In the genomic region with DNA sequence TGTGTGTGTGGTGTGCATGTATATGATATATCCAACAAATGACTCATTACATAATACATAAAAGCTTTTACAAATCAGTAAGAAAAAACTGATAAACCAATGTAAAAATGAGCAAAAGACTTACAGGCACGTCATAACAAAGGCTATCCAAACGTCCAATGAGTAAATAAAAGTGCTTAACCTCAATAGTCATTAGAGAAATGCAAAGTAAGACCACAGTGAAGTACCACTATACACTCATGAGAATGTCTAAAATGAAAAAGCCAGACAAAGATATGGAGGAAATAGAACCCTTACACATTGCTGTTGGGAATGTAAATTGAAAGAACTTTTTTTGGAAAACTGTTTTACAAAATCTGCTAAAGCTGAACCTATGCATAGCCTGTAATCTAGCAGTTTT, we compare ENCODE assay signal across 24 cellular contexts. TPM values are rescaled to one million over a fixed set of nuclear protein-coding genes. Genes with fewer than 3 reads are reported as not detected.
"Had no signal": no experiment of that assay in that cellular context is flagged by ENCODE, and none has a peak within 500 bp of the region (broad histone marks: within the 10 kb centered on the region; RNA-seq: fewer than 3 reads in every experiment).

No MANE protein-coding gene starts in this region.

- H3K27me3 Mint-ChIP-seq: central memory CD8-positive, alpha-beta T cell; stimulated activated naive B cell treated with anti-CD40 and anti-IgM and Interleukin-4, amounts not matched to agents 10 μg/mL and 1 μg/mL and 100 μg/mL, for 72 hours had no signal

- H3K4me1 ChIP-seq: ascending aorta, suprapubic skin, transverse colon, uterus had no signal

- H3K27ac Mint-ChIP-seq: stimulated activated naive B cell treated with anti-CD40 and anti-IgM and Interleukin-4, amounts not matched to agents 10 μg/mL and 1 μg/mL and 100 μg/mL, for 72 hours had no signal

- H3K27ac ChIP-seq: ascending aorta, coronary artery, spleen, suprapubic skin, transverse colon, uterus, WERI-Rb-1 had no signal

- H3K36me3 Mint-ChIP-seq: stimulated activated naive B cell treated with anti-CD40 and anti-IgM and Interleukin-4, amounts not matched to agents 10 μg/mL and 1 μg/mL and 100 μg/mL, for 72 hours had no signal

- H3K4me3 ChIP-seq: ascending aorta, coronary artery, spleen, suprapubic skin, transverse colon, uterus had no signal

- H3K4me1 Mint-ChIP-seq: neural crest cell; stimulated activated naive B cell treated with anti-CD40 and anti-IgM and Interleukin-4, amounts not matched to agents 10 μg/mL and 1 μg/mL and 100 μg/mL, for 72 hours had no signal

- H3K4me3 Mint-ChIP-seq: activated T-cell treated with anti-CD3 and anti-CD28 coated beads, Interleukin-2, amount 50 U/mL, for 4 hours; central memory CD8-positive, alpha-beta T cell; neural crest cell; stimulated activated naive B cell treated with anti-CD40 and anti-IgM and Interleukin-4, amounts not matched to agents 10 μg/mL and 1 μg/mL and 100 μg/mL, for 72 hours had no signal

- DNase-seq: activated CD4-positive, alpha-beta T cell treated with anti-CD3 and anti-CD28 coated beads for 1 hour; activated CD4-positive, alpha-beta T cell treated with anti-CD3 and anti-CD28 coated beads, Interleukin-2, amount 50 U/mL, for 48 hours; activated CD8-positive, alpha-beta memory T cell treated with anti-CD3 and anti-CD28 coated beads, Interleukin-2, amount 50 U/mL, for 4 hours; activated gamma-delta T cell treated with Interleukin-2 at 50 U/mL for 16 hours; activated T-cell treated with anti-CD3 and anti-CD28 coated beads, Interleukin-2, amount 50 U/mL, for 4 hours; erythroblast; foreskin melanocyte; glutamatergic neuron; hippocampal formation; midbrain; retina; spleen; stimulated activated CD4-positive, alpha-beta T cell treated with anti-CD3 and anti-CD28 coated beads, Interleukin-4, amount 100 ng/mL, for 4 hours; stimulated activated naive B cell treated with anti-CD40 and anti-IgM and Interleukin-4, amounts not matched to agents 10 μg/mL and 1 μg/mL and 100 μg/mL, for 72 hours; transverse colon; uterus; WERI-Rb-1 had no signal

- H3K36me3 ChIP-seq: ascending aorta, spleen, suprapubic skin, transverse colon, uterus, WERI-Rb-1 had no signal

- H3K27me3 ChIP-seq: ascending aorta, spleen, suprapubic skin, transverse colon, uterus had no signal

- ATAC-seq: activated T-cell treated with anti-CD3 and anti-CD28 coated beads, Interleukin-2, amount 50 U/mL, for 4 hours; SK-N-SH treated with all-trans-retinoic acid at 6 μM for 48 hours; stimulated activated naive B cell treated with anti-CD40 and anti-IgM and Interleukin-4, amounts not matched to agents 10 μg/mL and 1 μg/mL and 100 μg/mL, for 72 hours had no signal

- H3K9me3 ChIP-seq: ascending aorta, spleen, suprapubic skin, transverse colon, uterus had no signal

RNA-seq across cellular contexts. Expression of a gene that starts 7.8 kb away (rescaled TPM):
- total RNA-seq: lung microvascular endothelial cell had no signal
